ENCODE assay signal across 7 cellular contexts in the genomic region with DNA sequence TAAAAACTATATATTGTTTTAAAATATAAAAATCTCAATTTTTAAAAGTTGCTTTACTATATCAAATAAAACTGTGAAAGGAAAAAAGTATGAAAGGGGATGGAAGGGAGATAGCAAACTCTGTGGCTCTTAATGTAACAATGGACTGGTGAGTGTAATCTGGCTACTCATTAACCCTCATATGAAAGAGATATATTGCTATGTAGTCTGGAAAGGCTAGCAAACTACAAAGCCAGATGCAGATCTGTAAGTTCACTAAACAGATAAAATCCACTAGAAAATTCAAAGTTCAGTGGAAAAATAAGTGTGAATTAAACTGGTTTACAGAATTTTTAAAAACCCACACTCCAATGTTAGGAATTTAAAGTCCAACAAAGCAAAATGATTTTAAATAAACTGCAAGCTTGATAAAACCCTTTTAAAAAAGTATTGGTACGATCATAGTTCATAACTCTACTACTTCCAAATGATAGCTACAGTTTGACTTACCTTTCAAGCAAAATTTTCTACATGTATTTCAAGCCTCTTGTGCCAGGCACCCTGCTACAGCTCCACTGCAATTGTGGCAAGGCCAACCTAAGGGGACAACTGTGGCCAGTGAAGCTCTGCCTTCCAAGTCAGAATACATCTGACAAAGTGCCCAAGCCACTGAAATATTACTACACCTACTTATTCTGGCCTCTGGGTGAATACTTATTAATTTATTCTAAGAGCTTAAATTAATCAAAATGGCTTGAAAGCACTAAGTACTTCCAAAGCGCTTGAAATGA. TPM values are rescaled to one million over a fixed set of nuclear protein-coding genes. Genes with fewer than 3 reads are reported as not detected.
DNase-seq lines count a peak whose midpoint lies in the region; ATAC-seq, FAIRE-seq and TF ChIP-seq lines count a peak whose summit lies in the region.

No MANE protein-coding gene starts in this region.

- H3K4me2 ChIP-seq in GM23248 (ENCODE audit: unreplicated experiment) (peak overlapping the region; percentile 55), PC-3 (ENCODE audit: low read length) (peak overlapping the region; percentile 86)

- WGBS in GM23248 (ENCODE audit: low coverage in 1 of 2, low lambda C conversion rate in 2 of 2, missing lambda C conversion rate in 2 of 2), 2 experiments, result 73 to 77% methylated on average over 2 of the region's 2 CpGs
- WGBS in suprapubic skin, result 59% methylated on average over 2 of the region's 2 CpGs

- H3K9me3 ChIP-seq in GM23248 (ENCODE audit: low read depth) (no peaks in the 10 kb centered on the region), PC-3 (ENCODE audit: low read length) (no peaks in the 10 kb centered on the region), suprapubic skin (no peaks in the 10 kb centered on the region)

- DNase-seq in GM23248, result no peak
- DNase-seq in PC-3, result no peak
- no peak for DNase-seq in suprapubic skin (ENCODE audit: low spot score in 2 of 2)
- no peak for DNase-seq in NCI-H510A (lab: John Stamatoyannopoulos, UW)

- CTCF ChIA-PET in PC-3 (lab: Charles Lee), result no interaction called here

- H3K27me3 ChIP-seq in GM23248 (replicated peaks; ENCODE audit: insufficient read depth), result no peaks in the 10 kb centered on the region
- H3K27me3 ChIP-seq in PC-3 (ENCODE audit: low read length), result no peaks in the 10 kb centered on the region
- H3K27me3 ChIP-seq in suprapubic skin, result no peaks in the 10 kb centered on the region

- no TSS peak for BruUV-seq in PC-3 (replicated peaks; lab: Mats Ljungman, UMichigan)

- in situ Hi-C loops in GM23248 (cut with MboI), result no loop called here

- H3K4me1 ChIP-seq in GM23248 (ENCODE audit: insufficient read depth) (peaks cover 9% of the 10 kb centered on the region), PC-3 (ENCODE audit: insufficient read depth, low read length) (peaks cover 14% of the 10 kb centered on the region), suprapubic skin (peaks cover 46% of the 10 kb centered on the region)

- H4K20me1 ChIP-seq in GM23248 (ENCODE audit: insufficient read depth) (peaks cover 3% of the 10 kb centered on the region; the same call in 1 of the 2 replicates), PC-3 (ENCODE audit: low read length) (no peaks in the 10 kb centered on the region)

- H3K79me2 ChIP-seq in GM23248 (ENCODE audit: insufficient read depth), result peaks cover 98% of the 10 kb centered on the region
- peaks cover 45% of the 10 kb centered on the region for H3K79me2 ChIP-seq in PC-3 (ENCODE audit: low read length)

- no peak; the same call in 1 of the 2 replicates for ATAC-seq in PC-3
- no peak for ATAC-seq in GM19397 (IDR thresholded peaks at IDR 0.05; ENCODE audit: unreplicated experiment)
- no peak for ATAC-seq in activated CD4-positive, CD25-positive, alpha-beta regulatory T cell treated with anti-CD3 and anti-CD28 coated beads, Interleukin-2, amount 50 U/mL, for 24 hours

- TF ChIP-seq POLR2A in suprapubic skin (IDR thresholded peaks at IDR 0.05), result no peak

- H3K27ac ChIP-seq in GM23248 (peak overlapping the region; percentile 64; the same call in 1 of the 2 replicates), PC-3 (ENCODE audit: low read length) (peak overlapping the region; percentile 91), suprapubic skin (peak overlapping the region; percentile 94)

- H3K9ac ChIP-seq in GM23248, result no peak overlapping the region
- no peak overlapping the region for H3K9ac ChIP-seq in PC-3 (ENCODE audit: low read length)

- H2AFZ ChIP-seq in GM23248 (no peak overlapping the region), PC-3 (ENCODE audit: low read length) (0 out of 2 replicates have a peak overlapping the region, but pooled peaks have one; percentile 11)

- POLR2A ChIA-PET in PC-3 (lab: Charles Lee; ENCODE audit: unreplicated experiment), result no interaction called here

- intact Hi-C loops in PC-3 (cut with micrococcal nuclease), result loop anchor here (2.0 kb wide), 1 partner anchor 35 kb away; no protein-coding TSS in a partner anchor

- H3F3A ChIP-seq in GM23248 (ENCODE audit: insufficient read depth) (0 out of 2 replicates have a peak, but pooled peaks cover 6% of the 10 kb centered on the region), PC-3 (ENCODE audit: low read length, unreplicated experiment) (no peaks in the 10 kb centered on the region)

- no peak overlapping the region for H3K4me3 ChIP-seq in GM23248
- H3K4me3 ChIP-seq in PC-3 (ENCODE audit: low read length), result no peak overlapping the region
- H3K4me3 ChIP-seq in suprapubic skin, result peak overlapping the region; percentile 47

- peak; percentile 56 for FAIRE-seq in islet of Langerhans (lab: Jason Lieb, UNC)

- H3K36me3 ChIP-seq in GM23248 (ENCODE audit: low read depth), result no peaks in the 10 kb centered on the region
- H3K36me3 ChIP-seq in PC-3 (ENCODE audit: low read depth, low read length), result no peaks in the 10 kb centered on the region
- H3K36me3 ChIP-seq in suprapubic skin, result no peaks in the 10 kb centered on the region

- no peak for TF ChIP-seq CTCF in PC-3 (conservative IDR thresholded peaks at IDR 0.05; ENCODE audit: low read depth, low read length)
- TF ChIP-seq CTCF in suprapubic skin (IDR thresholded peaks at IDR 0.05), result no peak

- no peak for TF ChIP-seq EP300 in suprapubic skin (IDR thresholded peaks at IDR 0.05)

- H3K9me2 ChIP-seq in GM23248 (ENCODE audit: insufficient read depth) (no peaks in the 10 kb centered on the region), PC-3 (replicated peaks; ENCODE audit: low read length) (no peaks in the 10 kb centered on the region)

RNA-seq across cellular contexts. Expression of gene ELF1, which starts 0.6 kb away (rescaled TPM):
- 36.1 and 43.8 TPM in 2 replicates for total RNA-seq in GM23248 (2014; rRNA removed; shearing (Covaris generic))
- polyA plus RNA-seq in GM23248 (2016; fragmentation: Nextera tagmentation; extraction: Ambion mirVana), result 39.9 and 42.7 TPM in 2 replicates
- total RNA-seq in PC-3 (2014; rRNA removed) (15.3 and 17.7 TPM in 2 replicates), suprapubic skin (100 to 1,000 TPM in 3 of 4 donors, 10 to 100 TPM in 1; 81.7 to 123 (median 111) TPM)

RNA-seq across cellular contexts. Expression of gene WBP4, which starts 41.5 kb away (rescaled TPM):
- 7.5 and 11.8 TPM in 2 replicates for total RNA-seq in GM23248 (2014; rRNA removed; shearing (Covaris generic))
- polyA plus RNA-seq in GM23248 (2016; fragmentation: Nextera tagmentation; extraction: Ambion mirVana), result 13.4 and 14.0 TPM in 2 replicates
- 6.4 and 7.3 TPM in 2 replicates for total RNA-seq in PC-3 (2014; rRNA removed)
- 10 to 100 TPM in 3 of 4 donors, 1 to 10 TPM in 1; 6.1 to 14.6 (median 11.5) TPM for total RNA-seq in suprapubic skin
